ENCODE assay signal across 17 cellular contexts in the genomic region with DNA sequence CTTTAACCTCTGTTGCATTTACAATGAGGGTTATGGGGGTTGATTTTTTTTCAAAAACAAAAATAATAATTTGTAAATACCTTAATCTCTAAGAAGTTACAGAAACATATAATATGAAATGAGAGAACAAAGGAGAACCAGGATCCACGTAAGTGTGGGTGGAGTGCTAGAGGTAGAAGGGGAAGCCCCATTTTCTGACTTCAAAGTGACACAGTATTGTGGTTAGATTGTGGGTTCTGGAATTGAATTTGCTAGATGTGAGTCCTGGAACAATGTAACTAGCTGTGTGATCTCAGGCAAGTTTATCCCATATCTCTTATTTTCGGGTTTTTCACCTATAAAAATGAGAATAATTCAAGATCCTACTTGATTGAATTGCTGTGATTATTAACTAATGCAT.
DNase-seq lines count a peak whose midpoint lies in the region; ATAC-seq and TF ChIP-seq lines count a peak whose summit lies in the region.
"Had no signal": no experiment of that assay in that cellular context is flagged by ENCODE, and none has a peak within 500 bp of the region (broad histone marks: within the 10 kb centered on the region; RNA-seq: fewer than 3 reads in every experiment).

No MANE protein-coding gene starts in this region.

- no peak overlapping the region for H2AK5ac ChIP-seq in H9 (ENCODE audit: insufficient read length, low read length)

- H3K4me2 ChIP-seq in H9 (ENCODE audit: insufficient read depth, insufficient read length, low read length): no peak overlapping the region

- no TSS peak for BruUV-seq in Caco-2 (replicated peaks; lab: Mats Ljungman, UMichigan)

- intact Hi-C loops in Caco-2 (cut with micrococcal nuclease; ENCODE audit: unreplicated experiment): no loop called here

- H4K8ac ChIP-seq in H9 (replicated peaks; ENCODE audit: insufficient read length, low read depth, low read length): no peak overlapping the region

- no peaks in the 10 kb centered on the region for H3K4me1 ChIP-seq in Caco-2
- H3K4me1 ChIP-seq in H9 (ENCODE audit: insufficient read depth, low read length): no peaks in the 10 kb centered on the region

- no peak overlapping the region for H2BK5ac ChIP-seq in H9 (ENCODE audit: insufficient read length, low read length)

- H3K9ac ChIP-seq in H9 (ENCODE audit: extremely low read depth, insufficient read length, low read length): no peak overlapping the region

- no peak overlapping the region for H3K56ac ChIP-seq in H9 (ENCODE audit: insufficient read length, low read depth, low read length)

- H2BK12ac ChIP-seq in H9 (ENCODE audit: insufficient read length, low read depth, low read length): no peak overlapping the region

- H3K36me3 Mint-ChIP-seq in Caco-2 (ENCODE audit: insufficient read depth, unreplicated experiment) (no peaks in the 10 kb centered on the region), H9 (ENCODE audit: insufficient read depth in 1 of 3, low read depth in 3 of 3) (no peaks in the 10 kb centered on the region)
- H3K36me3 Mint-ChIP-seq: CD4-positive, CD25-positive, alpha-beta regulatory T cell had no signal

- H3K18ac ChIP-seq in H9 (ENCODE audit: insufficient read length, low read depth, low read length): no peak overlapping the region

- H4K91ac ChIP-seq in H9 (ENCODE audit: insufficient read length, low read depth, low read length): no peak overlapping the region

- H3K9me3 ChIP-seq in Caco-2 (no peaks in the 10 kb centered on the region), H9 (ENCODE audit: control insufficient read depth, low read depth, low read length) (no peaks in the 10 kb centered on the region)

- no peak overlapping the region for H2BK20ac ChIP-seq in H9 (ENCODE audit: low read depth, low read length, poor library complexity, severe bottlenecking)

- CTCF ChIA-PET in Caco-2 (lab: Charles Lee): no interaction called here

- no peaks in the 10 kb centered on the region for H3K79me1 ChIP-seq in H9 (ENCODE audit: insufficient read depth, low read depth, low read length, poor library complexity, severe bottlenecking)

- H3K27me3 Mint-ChIP-seq in Caco-2 (ENCODE audit: insufficient read depth, unreplicated experiment) (peaks cover 2% of the 10 kb centered on the region), H9 (ENCODE audit: low read depth) (no peaks in the 10 kb centered on the region)
- H3K27me3 Mint-ChIP-seq: CD4-positive, CD25-positive, alpha-beta regulatory T cell had no signal

- H3K4ac ChIP-seq in H9 (ENCODE audit: low read depth, low read length): no peak overlapping the region

- peak; percentile 34 for ATAC-seq in HG02798 (IDR thresholded peaks at IDR 0.05; ENCODE audit: poor library complexity, unreplicated experiment)
- ATAC-seq: HCT116 had no signal

- no peak overlapping the region for H3K4me3 ChIP-seq in Caco-2 (ENCODE audit: low read depth, low read length)

- no peak overlapping the region for H3K14ac ChIP-seq in H9 (ENCODE audit: insufficient read depth, low read length)

- H3K4me3 Mint-ChIP-seq in Caco-2 (ENCODE audit: unreplicated experiment): no peak overlapping the region
- H3K4me3 Mint-ChIP-seq in H9: no peak overlapping the region
- H3K4me3 Mint-ChIP-seq: CD4-positive, CD25-positive, alpha-beta regulatory T cell; T-helper 2 cell treated with Interferon-gamma antibody and Interleukin-4, amounts not matched to agents 5 μg/mL and 100 μg/mL, for 36 hours had no signal

- peak; percentile 0 for DNase-seq in Daoy (ENCODE audit: low read depth)
- peak; percentile 25 for DNase-seq in MV-4-11 (lab: John Stamatoyannopoulos, UW)
- peak; percentile 11 for DNase-seq in astrocyte of the hippocampus (ENCODE audit: low read depth, low spot score)
- no peak for DNase-seq in Caco-2
- no peak for DNase-seq in H9
- no peak for DNase-seq in medulla oblongata (ENCODE audit: extremely low spot score)
- DNase-seq in NCI-H2081 (lab: John Stamatoyannopoulos, UW): no peak
- DNase-seq: CD4-positive, CD25-positive, alpha-beta regulatory T cell; IMR-90; Kasumi-1; NCI-H1436 treated with DMSO at 0.1 percent for 48 hours; NCI-H2107; NCI-H226; SHP77 treated with DMSO at 0.1 percent for 48 hours had no signal

- no peak overlapping the region for H4K5ac ChIP-seq in H9 (ENCODE audit: insufficient read length, low read depth, low read length)

- no peaks in the 10 kb centered on the region for H3K36me3 ChIP-seq in Caco-2 (ENCODE audit: control insufficient read depth, insufficient read depth, low read length)

- H3K23me2 ChIP-seq in H9 (ENCODE audit: insufficient read length, low read depth, low read length, poor library complexity, severe bottlenecking): no peaks in the 10 kb centered on the region

- no peak overlapping the region for H3K23ac ChIP-seq in H9 (ENCODE audit: insufficient read length, low read depth, low read length)

- H3T11ph ChIP-seq in H9 (ENCODE audit: low read length): no peak overlapping the region

- H2BK120ac ChIP-seq in H9 (ENCODE audit: low read depth, low read length, poor library complexity, severe bottlenecking): no peak overlapping the region

- no peaks in the 10 kb centered on the region for H3K79me2 ChIP-seq in H9 (ENCODE audit: insufficient read depth, low read length)

- POLR2A ChIA-PET in Caco-2 (lab: Charles Lee): no interaction called here

- H3K27me3 ChIP-seq in Caco-2 (replicated peaks; ENCODE audit: control insufficient read depth, insufficient read depth, low read length): no peaks in the 10 kb centered on the region
- no peaks in the 10 kb centered on the region for H3K27me3 ChIP-seq in H9 (ENCODE audit: insufficient read depth, low read length)

- H3K27ac ChIP-seq in H9 (ENCODE audit: insufficient read length, low read depth, low read length): no peak overlapping the region

- H4K20me1 ChIP-seq in H9 (ENCODE audit: control insufficient read depth, insufficient read depth, insufficient read length): no peaks in the 10 kb centered on the region

- TF ChIP-seq CTCF in Caco-2 (IDR thresholded peaks at IDR 0.05; ENCODE audit: insufficient read depth in 1 of 2, low read depth in 1 of 2, low read length in 1 of 2, severe bottlenecking in 1 of 2, unreplicated experiment in 1 of 2) (no peak), H9 (conservative IDR thresholded peaks at IDR 0.05) (no peak)

- no peak overlapping the region for H2AFZ ChIP-seq in H9 (ENCODE audit: low read length)

- H3K4me1 Mint-ChIP-seq in Caco-2 (ENCODE audit: low read depth, unreplicated experiment) (no peaks in the 10 kb centered on the region), H9 (no peaks in the 10 kb centered on the region)
- H3K4me1 Mint-ChIP-seq: CD4-positive, CD25-positive, alpha-beta regulatory T cell had no signal

- H3K9me3 Mint-ChIP-seq in Caco-2 (ENCODE audit: unreplicated experiment) (no peaks in the 10 kb centered on the region), H9 (no peaks in the 10 kb centered on the region)
- H3K9me3 Mint-ChIP-seq: T-helper 2 cell treated with Interferon-gamma antibody and Interleukin-4, amounts not matched to agents 5 μg/mL and 100 μg/mL, for 36 hours had no signal

- H2BK15ac ChIP-seq in H9 (ENCODE audit: low read depth, low read length): no peak overlapping the region

- WGBS in H9 (ENCODE audit: extremely low coverage, insufficient read length, low lambda C conversion rate): no CpG with 5 or more reads among the region's 2 CpGs

- H3K27ac Mint-ChIP-seq in Caco-2 (ENCODE audit: unreplicated experiment): no peak overlapping the region
- no peak overlapping the region for H3K27ac Mint-ChIP-seq in H9
- H3K27ac Mint-ChIP-seq: CD4-positive, CD25-positive, alpha-beta regulatory T cell; T-helper 2 cell treated with Interferon-gamma antibody and Interleukin-4, amounts not matched to agents 5 μg/mL and 100 μg/mL, for 36 hours had no signal

Comparison
In these comparisons a context has a peak if more than half of its experiments do, and no peak if none do; other contexts are left out.
1. DNase-seq: peak in Daoy (single experiment), MV-4-11 (single experiment) and astrocyte of the hippocampus (single experiment); none in Caco-2 (0 of 2), H9 (single experiment), medulla oblongata (single experiment) and NCI-H2081 (0 of 2).